ENCODE assay signal across 25 cellular contexts in the genomic region with DNA sequence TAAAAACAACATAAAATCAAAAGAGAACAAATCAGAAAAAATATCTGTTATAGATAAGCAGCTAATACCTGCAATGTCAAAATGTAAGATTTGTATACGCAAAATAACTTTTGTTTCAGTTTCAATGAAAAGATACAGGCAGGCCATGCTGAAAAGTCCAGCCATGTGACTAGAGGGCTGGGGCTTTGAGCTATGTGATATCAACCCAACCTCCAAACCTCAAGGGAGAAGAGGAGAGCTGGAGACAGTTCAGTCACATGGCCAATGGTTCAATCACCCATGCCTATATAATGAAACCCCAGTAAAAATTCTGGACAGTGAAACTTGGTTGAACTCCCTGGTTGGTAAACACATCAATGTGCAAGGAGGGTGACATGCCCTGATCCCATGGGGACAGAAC. TPM values are rescaled to one million over a fixed set of nuclear protein-coding genes. Genes with fewer than 3 reads are reported as not detected.
DNase-seq lines count a peak whose midpoint lies in the region; ATAC-seq, FAIRE-seq and TF ChIP-seq lines count a peak whose summit lies in the region.
"Had no signal": no experiment of that assay in that cellular context is flagged by ENCODE, and none has a peak within 500 bp of the region (broad histone marks: within the 10 kb centered on the region; RNA-seq: fewer than 3 reads in every experiment).

No MANE protein-coding gene starts in this region.

- H3K36me3 ChIP-seq in H1 (ENCODE audit: control insufficient read depth in 2 of 4, insufficient read depth in 4 of 4, low read length in 3 of 4) (no peaks in the 10 kb centered on the region; a peak in 2 of 8 replicates), GM23338 (ENCODE audit: insufficient read depth) (no peaks in the 10 kb centered on the region), heart left ventricle (peaks cover 0 to 9% (median 0%) of the 10 kb centered on the region in 9 donors)
- H3K36me3 ChIP-seq: HAP-1, Peyer's patch had no signal

- no peaks in the 10 kb centered on the region for H3K9me2 ChIP-seq in GM23338 (ENCODE audit: insufficient read depth)

- no peak overlapping the region for H3K14ac ChIP-seq in H1 (ENCODE audit: insufficient read length)

- no peak overlapping the region for H3K4ac ChIP-seq in H1 (replicated peaks; ENCODE audit: insufficient read length, low read depth, low read length)

- no peak overlapping the region for H4K91ac ChIP-seq in H1 (replicated peaks; ENCODE audit: insufficient read length, low read length)

- H3K79me2 ChIP-seq in H1 (ENCODE audit: control insufficient read depth in 1 of 2, insufficient read depth in 2 of 2, low read length in 2 of 2) = peaks cover 27 to 92% of the 10 kb centered on the region in 2 experiments
- H3K79me2 ChIP-seq in GM23338 (replicated peaks; ENCODE audit: insufficient read depth) = peaks cover 98% of the 10 kb centered on the region

- no peak overlapping the region for H3K56ac ChIP-seq in H1 (replicated peaks; ENCODE audit: insufficient read length, low read depth, low read length)

- intact Hi-C loops in heart left ventricle (cut with DNase I) = loop anchor here in 1 of 10 donors (10.0 kb wide), 1 partner anchor 251 kb away; the partner anchor contains the start of gene MED6
- intact Hi-C loops in cardiac septum (cut with DNase I) = no loop called here

- no peak overlapping the region for H2BK20ac ChIP-seq in H1 (ENCODE audit: low read length)

- H3K9me3 Mint-ChIP-seq in GM23338 = no peaks in the 10 kb centered on the region

- TF ChIP-seq POLR2A in H1 (IDR thresholded peaks at IDR 0.05; ENCODE audit: control extremely low read depth in 1 of 2, low read depth in 2 of 2, low read length in 2 of 2) (no peak), heart left ventricle (IDR thresholded peaks at IDR 0.05) (no peak)

- H3K4me1 Mint-ChIP-seq in GM23338 = peaks cover 17% of the 10 kb centered on the region; the same call in 2 of the 3 replicates

- FAIRE-seq in GM18507 (lab: Jason Lieb, UNC) = peak; percentile 53
- FAIRE-seq in HTR-8/SVneo (lab: Jason Lieb, UNC) = peak; percentile 59
- FAIRE-seq in H1 (lab: Jason Lieb, UNC) = peak; percentile 39
- peak; percentile 9 for FAIRE-seq in urothelium cell line (lab: Jason Lieb, UNC)

- WGBS in H1 (ENCODE audit: extremely low coverage in 1 of 2, insufficient coverage in 1 of 2, insufficient read length in 1 of 2, insufficient replicate concordance in 2 of 2, low coverage in 1 of 2, low lambda C conversion rate in 2 of 2, missing lambda C conversion rate in 1 of 2), 2 experiments = 95% methylated on average over 1 of the region's 1 CpG; no CpG with 5 or more reads in 1 of the 2 experiments
- 87 to 96% (median 90%) methylated on average over 1 of the region's 1 CpG for WGBS in heart left ventricle, 4 donors

- CTCF ChIA-PET in H1 (lab: Charles Lee; ENCODE audit: partially characterized antibody) = no interaction called here

- peaks cover 2% of the 10 kb centered on the region for H3K23me2 ChIP-seq in H1 (ENCODE audit: low read depth, low read length)

- no peak for TF ChIP-seq EP300 in H1 (IDR thresholded peaks at IDR 0.05; ENCODE audit: borderline replicate concordance in 1 of 2, low read depth in 2 of 2, low read length in 2 of 2)

- H4K5ac ChIP-seq in H1 (ENCODE audit: insufficient read length, low read depth, low read length) = no peak overlapping the region

- H2BK120ac ChIP-seq in H1 (replicated peaks; ENCODE audit: low read depth, low read length) = no peak overlapping the region

- H3K36me3 Mint-ChIP-seq in GM23338 (ENCODE audit: low read depth) = no peaks in the 10 kb centered on the region

- H3K4me3 Mint-ChIP-seq in GM23338 = no peak overlapping the region
- H3K4me3 Mint-ChIP-seq: CD8-positive, alpha-beta T cell had no signal

- no peak overlapping the region for H3K27ac ChIP-seq in H1 (ENCODE audit: low read depth, low read length)
- H3K27ac ChIP-seq in GM23338 (ENCODE audit: low read depth) = no peak overlapping the region; the same call in 1 of the 2 replicates
- H3K27ac ChIP-seq in heart left ventricle = no peak overlapping the region
- H3K27ac ChIP-seq: C4-2B, Peyer's patch had no signal

- no peak overlapping the region for H4K8ac ChIP-seq in H1 (ENCODE audit: extremely low read depth, insufficient read depth, low read length)

- DNase-seq in GM18507 (ENCODE audit: extremely low spot score, insufficient read length, low read depth) (no peak), HTR-8/SVneo (ENCODE audit: insufficient read length, low spot score) (no peak), H1 (ENCODE audit: low read depth in 1 of 2, low spot score in 2 of 2) (no peak), urothelium cell line (ENCODE audit: low spot score) (no peak), GM23338 (ENCODE audit: low spot score) (no peak), heart left ventricle (no peak), cardiac septum (ENCODE audit: low spot score) (no peak)
- DNase-seq: Caco-2; CD8-positive, alpha-beta T cell; EL; GDM1; KBM-7; MM.1S; NCI-H1092; NCI-H1417 treated with DMSO at 0.1 percent for 48 hours; NCI-H1694 treated with DMSO at 0.1 percent for 48 hours; NCI-H2081; NCI-H2227 treated with DMSO at 0.1 percent for 48 hours; NCI-H526 treated with DMSO at 0.1 percent for 48 hours; Peyer's patch; SHP77 treated with DMSO at 0.1 percent for 48 hours; T-helper 1 cell had no signal

- POLR2A ChIA-PET in H1 (lab: Charles Lee; ENCODE audit: partially characterized antibody) = interaction anchor here (0.6 to 0.7 kb wide), 2 partner anchors 226 to 520 kb away, joined by 3 read pairs; no protein-coding TSS in a partner anchor

- no peak overlapping the region for H3K27ac Mint-ChIP-seq in GM23338
- H3K27ac Mint-ChIP-seq: CD8-positive, alpha-beta T cell had no signal

- TF ChIP-seq RAD21 in H1 (IDR thresholded peaks at IDR 0.05 in 1 of 2, conservative IDR thresholded peaks at IDR 0.05 in 1 of 2; ENCODE audit: low read depth in 2 of 2, low read length in 2 of 2) = no peak

- no peak for TF ChIP-seq CTCF in H1 (IDR thresholded peaks at IDR 0.05; ENCODE audit: control extremely low read depth in 1 of 3, insufficient read depth in 1 of 3, low read depth in 1 of 3, low read length in 3 of 3)
- no peak for TF ChIP-seq CTCF in GM23338 (conservative IDR thresholded peaks at IDR 0.05; ENCODE audit: low read depth in 2 of 2)
- TF ChIP-seq CTCF in heart left ventricle (IDR thresholded peaks at IDR 0.05) = no peak

- no peaks in the 10 kb centered on the region for H3K27me3 Mint-ChIP-seq in GM23338 (ENCODE audit: insufficient read depth, low read depth, poor library complexity)

- no peaks in the 10 kb centered on the region for H3K4me1 ChIP-seq in H1 (replicated peaks in 1 of 4; ENCODE audit: control insufficient read depth in 3 of 4, insufficient read depth in 4 of 4, low read length in 3 of 4)
- H3K4me1 ChIP-seq in GM23338 (ENCODE audit: insufficient read depth) = 0 out of 2 replicates have a peak, but pooled peaks cover 6% of the 10 kb centered on the region
- H3K4me1 ChIP-seq in heart left ventricle = peaks cover 0 to 37% (median 19%) of the 10 kb centered on the region in 12 donors
- H3K4me1 ChIP-seq: Caco-2 had no signal

- no peaks in the 10 kb centered on the region for H3K27me3 ChIP-seq in H1 (replicated peaks in 1 of 4; ENCODE audit: control insufficient read depth in 3 of 4, extremely low read depth in 1 of 4, insufficient read depth in 3 of 4, low read length in 3 of 4)
- H3K27me3 ChIP-seq in GM23338 (ENCODE audit: insufficient read depth) = no peaks in the 10 kb centered on the region
- H3K27me3 ChIP-seq in heart left ventricle = no peaks in the 10 kb centered on the region
- H3K27me3 ChIP-seq: Peyer's patch had no signal

- H2AK5ac ChIP-seq in H1 (ENCODE audit: low read depth, low read length) = no peak overlapping the region

- no peak overlapping the region for H3K4me2 ChIP-seq in H1 (ENCODE audit: insufficient read depth in 1 of 2, low read depth in 2 of 2, low read length in 2 of 2)
- H3K4me2 ChIP-seq in GM23338 = no peak overlapping the region

- H2BK15ac ChIP-seq in H1 (ENCODE audit: low read length) = no peak overlapping the region

- H3K18ac ChIP-seq in H1 (ENCODE audit: extremely low read depth, low read length) = no peak overlapping the region

- H2BK12ac ChIP-seq in H1 (ENCODE audit: low read depth, low read length) = no peak overlapping the region

- no peak overlapping the region for H3K9ac ChIP-seq in H1 (replicated peaks in 1 of 4; ENCODE audit: extremely low read depth in 1 of 4, low read depth in 3 of 4, low read length in 3 of 4)

- H3K79me1 ChIP-seq in H1 (ENCODE audit: low read depth, low read length) = peaks cover 6% of the 10 kb centered on the region; the same call in 1 of the 2 replicates

- H3F3A ChIP-seq in GM23338 (replicated peaks; ENCODE audit: low read depth) = no peaks in the 10 kb centered on the region

- H4K20me1 ChIP-seq in H1 (replicated peaks in 1 of 2; ENCODE audit: control insufficient read depth in 1 of 2, insufficient read depth in 2 of 2, low read length in 2 of 2) (peaks cover 3 to 6% of the 10 kb centered on the region in 2 experiments), GM23338 (replicated peaks; ENCODE audit: insufficient read depth) (peaks cover 14% of the 10 kb centered on the region; the same call in 1 of the 2 replicates)

- ATAC-seq in GM23338 (no peak), heart left ventricle (no peak), GM21526 (IDR thresholded peaks at IDR 0.05; ENCODE audit: low FRiP score, unreplicated experiment) (no peak)
- ATAC-seq: CD8-positive, alpha-beta T cell had no signal

- H3K23ac ChIP-seq in H1 (ENCODE audit: insufficient read length) = no peak overlapping the region

- no peak overlapping the region for H2BK5ac ChIP-seq in H1 (ENCODE audit: low read depth, low read length)

- no peak overlapping the region for H2AFZ ChIP-seq in H1 (ENCODE audit: low read length)
- no peak overlapping the region for H2AFZ ChIP-seq in GM23338

- H3K4me3 ChIP-seq in H1 (ENCODE audit: extremely low read depth in 1 of 4, insufficient read depth in 2 of 4, low read depth in 3 of 4, low read length in 4 of 4) (no peak overlapping the region), GM23338 (no peak overlapping the region), heart left ventricle (no peak overlapping the region)
- H3K4me3 ChIP-seq: HAP-1, Peyer's patch had no signal

- H3K9me3 ChIP-seq in H1 (ENCODE audit: insufficient read depth in 2 of 2, low read depth in 1 of 2, low read length in 1 of 2) (no peaks in the 10 kb centered on the region), heart left ventricle (no peaks in the 10 kb centered on the region)
- H3K9me3 ChIP-seq: Caco-2, Peyer's patch had no signal

RNA-seq across cellular contexts. Expression of gene COX16, which starts 5.3 kb away (rescaled TPM):
- 65.8 and 73.0 TPM in 2 replicates for total RNA-seq in H1 (2021; fragmentation: NEBNext Ultra II Directional; extraction: Animal tissue kit (Norgen Biotek cat#: 25700))
- polyA plus RNA-seq in H1 (2011; rRNA removed) (14.0 and 21.0 TPM in 2 replicates), GM23338 (2016; fragmentation: Nextera tagmentation; extraction: Ambion mirVana) (238 and 247 TPM in 2 replicates), heart left ventricle (10 to 100 TPM; 54.5 to 65.2 TPM)
- polyA plus RNA-seq in H1 (2011; cell fraction: cytosol; rRNA removed) = 28.3 TPM
- polyA plus RNA-seq in H1 (2011; cell fraction: nucleus; rRNA removed) = 4.7 TPM
- polyA plus RNA-seq in H1 (2012, experiment 1 of 2) = 28.6 to 54.2 TPM (median 32.1 TPM) in 4 replicates
- 46.0 TPM for polyA plus RNA-seq in H1 (2012, experiment 2 of 2)
- 118 TPM for polyA plus RNA-seq in H1 (2013, experiment 1 of 2)
- 142 TPM for polyA plus RNA-seq in H1 (2013, experiment 2 of 2)
- polyA minus RNA-seq in H1 (2011; rRNA and poly(A)+ RNA removed) = 5.9 and 6.1 TPM in 2 replicates
- 6.5 TPM for polyA minus RNA-seq in H1 (2011; cell fraction: cytosol; rRNA and poly(A)+ RNA removed)
- 11.9 TPM for polyA minus RNA-seq in H1 (2011; cell fraction: nucleus; rRNA and poly(A)+ RNA removed)
- 41.5 and 44.0 TPM in 2 replicates for total RNA-seq in GM23338 (2014; rRNA removed; shearing (Covaris generic))
- total RNA-seq in heart left ventricle (10 to 100 TPM; 14.3 to 50.4 (median 38.5) TPM), cardiac septum (28.4 TPM)
